ENCODE assay signal across 8 cellular contexts in the genomic region with DNA sequence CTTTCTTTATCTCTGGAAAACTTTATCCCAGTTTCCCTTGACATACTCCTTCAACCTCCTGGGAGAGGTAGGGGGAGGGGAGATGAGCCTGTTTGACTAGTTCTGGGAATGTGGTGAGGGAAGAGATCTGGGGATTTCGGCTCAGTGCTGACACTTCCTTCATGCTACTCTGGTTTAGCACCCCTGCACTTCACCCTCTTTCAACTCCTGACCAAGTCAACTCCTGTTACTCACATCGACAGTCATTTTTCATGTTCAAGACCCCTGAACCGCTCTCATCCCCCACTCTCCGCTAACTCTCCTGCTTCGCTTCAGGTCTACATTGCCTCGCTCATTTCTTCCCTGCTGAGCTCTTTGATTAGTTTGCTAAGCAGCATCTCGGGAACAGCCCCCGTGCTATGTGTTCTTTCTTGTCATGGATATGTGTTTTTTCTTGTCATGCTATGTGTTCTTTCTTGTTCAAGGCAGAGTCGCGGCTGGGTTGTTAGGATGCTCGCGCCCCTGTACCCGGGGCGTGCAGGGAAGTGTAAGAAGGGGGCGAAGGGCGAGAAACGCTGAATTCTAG. TPM values are rescaled to one million over a fixed set of nuclear protein-coding genes. Genes with fewer than 3 reads are reported as not detected.
A peak's percentile ranks its signal among the peaks of the same experiment; 100 is the strongest.
DNase-seq lines count a peak whose midpoint lies in the region; ATAC-seq and TF ChIP-seq lines count a peak whose summit lies in the region.

No MANE protein-coding gene starts in this region.

- peak overlapping the region; percentile 89 for H3K4me2 ChIP-seq in PC-3 (ENCODE audit: low read length)
- H3K4me2 ChIP-seq in osteoblast (ENCODE audit: insufficient read depth, low read length) = peak overlapping the region; percentile 96

- H4K20me1 ChIP-seq in PC-3 (ENCODE audit: low read length) = no peaks in the 10 kb centered on the region
- no peaks in the 10 kb centered on the region for H4K20me1 ChIP-seq in osteoblast (ENCODE audit: insufficient read depth, low read length)

- no peaks in the 10 kb centered on the region for H3K27me3 ChIP-seq in PC-3 (ENCODE audit: low read length)
- H3K27me3 ChIP-seq in osteoblast (ENCODE audit: insufficient read depth, low read length) = no peaks in the 10 kb centered on the region

- intact Hi-C loops in PC-3 (cut with micrococcal nuclease) = loop anchor here (1.0 to 2.0 kb wide), 3 partner anchors 18 to 102 kb away; no protein-coding TSS in a partner anchor
- intact Hi-C loops in head of caudate nucleus (cut with DNase I) = loop anchor here (5.0 kb wide), 3 partner anchors 42 to 103 kb away; no protein-coding TSS in a partner anchor

- H3K27ac ChIP-seq in PC-3 (ENCODE audit: low read length) (peak overlapping the region; percentile 60), osteoblast (ENCODE audit: low read depth, low read length) (peak overlapping the region; percentile 68)

- H3K79me2 ChIP-seq in PC-3 (ENCODE audit: low read length) (no peaks in the 10 kb centered on the region), osteoblast (ENCODE audit: insufficient read depth, low read length) (no peaks in the 10 kb centered on the region)

- POLR2A ChIA-PET in PC-3 (lab: Charles Lee; ENCODE audit: unreplicated experiment) = no interaction called here

- CTCF ChIA-PET in PC-3 (lab: Charles Lee) = interaction anchor here (0.6 to 1.0 kb wide), 2 partner anchors 102 to 162 kb away, joined by 3 to 4 read pairs; no protein-coding TSS in a partner anchor

- no peaks in the 10 kb centered on the region for H3K9me2 ChIP-seq in PC-3 (replicated peaks; ENCODE audit: low read length)

- peak; percentile 21 for ATAC-seq in HG03159 (IDR thresholded peaks at IDR 0.05; ENCODE audit: unreplicated experiment)
- peak; percentile 23 for ATAC-seq in PC-3
- no peak for ATAC-seq in HG02678 (IDR thresholded peaks at IDR 0.05; ENCODE audit: unreplicated experiment)

- H3K9ac ChIP-seq in PC-3 (ENCODE audit: low read length) = peak overlapping the region; percentile 54

- TF ChIP-seq CTCF in PC-3 (conservative IDR thresholded peaks at IDR 0.05; ENCODE audit: low read depth, low read length) (no peak), osteoblast (IDR thresholded peaks at IDR 0.05; ENCODE audit: extremely low read depth, low read depth, low read length) (no peak)

- no peaks in the 10 kb centered on the region for H3F3A ChIP-seq in PC-3 (ENCODE audit: low read length, unreplicated experiment)

- H3K9me3 ChIP-seq in PC-3 (ENCODE audit: low read length) (no peaks in the 10 kb centered on the region), osteoblast (ENCODE audit: low read depth, low read length) (no peaks in the 10 kb centered on the region)

- H3K4me3 ChIP-seq in PC-3 (ENCODE audit: low read length) (peak overlapping the region; percentile 95), osteoblast (ENCODE audit: insufficient read depth, low read length) (peak overlapping the region; percentile 79)

- DNase-seq in SIG-M5 treated with dmso at 0.1 percent for 504 hours (lab: John Stamatoyannopoulos, UW; ENCODE audit: unreplicated experiment) = peak; percentile 70
- no peak for DNase-seq in SIG-M5 (lab: John Stamatoyannopoulos, UW)
- peak; percentile 71 for DNase-seq in PC-3
- DNase-seq in activated naive CD4-positive, alpha-beta T cell treated with Interleukin-2 at 50 U/mL for 16 hours = peak; percentile 49
- peak in 33 of 42 donors; percentile 13 to 72 (median 39) for DNase-seq in head of caudate nucleus
- DNase-seq in osteoblast (ENCODE audit: insufficient read length, low spot score, missing footprints) = peak; percentile 66

- H3K36me3 ChIP-seq in PC-3 (ENCODE audit: low read depth, low read length) = no peaks in the 10 kb centered on the region
- H3K36me3 ChIP-seq in osteoblast (ENCODE audit: insufficient read depth, low read length) = no peaks in the 10 kb centered on the region

- peaks cover 4% of the 10 kb centered on the region; the same call in 1 of the 2 replicates for H3K4me1 ChIP-seq in PC-3 (ENCODE audit: insufficient read depth, low read length)
- H3K4me1 ChIP-seq in osteoblast (ENCODE audit: insufficient read depth, low read length) = peaks cover 6% of the 10 kb centered on the region

- no TSS peak for BruUV-seq in PC-3 (replicated peaks; lab: Mats Ljungman, UMichigan)

- H2AFZ ChIP-seq in PC-3 (ENCODE audit: low read length) (peak overlapping the region; percentile 97), osteoblast (ENCODE audit: low read length) (peak overlapping the region; percentile 93)

RNA-seq across cellular contexts. Expression of gene TRIM27, which starts 16.6 kb away (rescaled TPM):
- total RNA-seq in PC-3 (2014; rRNA removed) (85.8 and 92.5 TPM in 2 replicates), osteoblast (53.6 and 63.6 TPM in 2 replicates)
